ENCODE assay signal across 1 cellular context in genomic region chr16:29805232-29806095, GRCh38.
TF ChIP-seq lines count a peak whose summit lies in the region.

No MANE protein-coding gene starts in this region.

TF ChIP-seq in HepG2, 621 proteins besides CTCF, POLR2A, EP300 and RAD21 (continued from another document):
- 0 out of 2 replicates have a peak, but pooled peaks have one; percentile 64 for TF ChIP-seq ZNF260 (CRISPR knock-in tag; IDR thresholded peaks at IDR 0.05; ENCODE audit: borderline replicate concordance, low read depth)
- no peak for TF ChIP-seq SUZ12 (IDR thresholded peaks at IDR 0.05; ENCODE audit: low read depth, low read length)
- TF ChIP-seq ZNF615 (CRISPR knock-in tag; IDR thresholded peaks at IDR 0.05; ENCODE audit: borderline replicate concordance): peak; percentile 66; the same call in 1 of the 2 replicates
- TF ChIP-seq MXD1 (CRISPR knock-in tag; IDR thresholded peaks at IDR 0.05): peak; percentile 88
- TF ChIP-seq TAF1 (CRISPR knock-in tag; IDR thresholded peaks at IDR 0.05): peak; percentile 95
- TF ChIP-seq DNMT3B (CRISPR knock-in tag; conservative IDR thresholded peaks at IDR 0.05): no peak; the same call in 1 of the 2 replicates
- TF ChIP-seq NR2F6 (IDR thresholded peaks at IDR 0.05): no peak
- TF ChIP-seq NR2F6 (CRISPR knock-in tag; IDR thresholded peaks at IDR 0.05): peak; percentile 80
- peak; percentile 94 for TF ChIP-seq ASH2L (IDR thresholded peaks at IDR 0.05; ENCODE audit: insufficient read length, low read depth, low read length)
- TF ChIP-seq THAP7 (CRISPR knock-in tag; IDR thresholded peaks at IDR 0.05): peak; percentile 86
- peak; percentile 97 for TF ChIP-seq SMAD3 (CRISPR knock-in tag; IDR thresholded peaks at IDR 0.05)
- peak; percentile 70; the same call in 1 of the 2 replicates for TF ChIP-seq MLXIP (CRISPR knock-in tag; IDR thresholded peaks at IDR 0.05; ENCODE audit: borderline replicate concordance)
- no peak for TF ChIP-seq PCBP2 (optimal IDR thresholded peaks at IDR 0.05; ENCODE audit: low read depth, low read length, poor library complexity, severe bottlenecking)
- TF ChIP-seq NR0B2 (CRISPR knock-in tag; IDR thresholded peaks at IDR 0.05): 0 out of 2 replicates have a peak, but pooled peaks have one; percentile 42
- peak; percentile 95 for TF ChIP-seq ZSCAN31 (CRISPR knock-in tag; IDR thresholded peaks at IDR 0.05; ENCODE audit: low read depth)
- no peak for TF ChIP-seq ZNF530 (CRISPR knock-in tag; IDR thresholded peaks at IDR 0.05; ENCODE audit: low read depth)
- TF ChIP-seq ZNF713 (CRISPR knock-in tag; IDR thresholded peaks at IDR 0.05): no peak
- TF ChIP-seq SIX1 (CRISPR knock-in tag; IDR thresholded peaks at IDR 0.05; ENCODE audit: borderline replicate concordance): peak; percentile 65; the same call in 1 of the 2 replicates
- peak; percentile 88 for TF ChIP-seq RXRB (CRISPR knock-in tag; IDR thresholded peaks at IDR 0.05; ENCODE audit: borderline replicate concordance)
- TF ChIP-seq TFDP2 (CRISPR knock-in tag; IDR thresholded peaks at IDR 0.05): peak; percentile 97
- TF ChIP-seq XRCC5 (optimal IDR thresholded peaks at IDR 0.05; ENCODE audit: low read length): peak; percentile 63
- peak; percentile 93 for TF ChIP-seq HNRNPLL (IDR thresholded peaks at IDR 0.05; ENCODE audit: low read depth, low read length, poor library complexity, severe bottlenecking)
- no peak for TF ChIP-seq ZNF264 (CRISPR knock-in tag; IDR thresholded peaks at IDR 0.05)
- 0 out of 2 replicates have a peak, but pooled peaks have one; percentile 31 for TF ChIP-seq STAG1 (CRISPR knock-in tag; IDR thresholded peaks at IDR 0.05)
- peak; percentile 57; the same call in 1 of the 2 replicates for TF ChIP-seq MLX (CRISPR knock-in tag; IDR thresholded peaks at IDR 0.05)
- TF ChIP-seq CBX2 (IDR thresholded peaks at IDR 0.05; ENCODE audit: low read depth, low read length): no peak
- TF ChIP-seq CBX2 (CRISPR knock-in tag; IDR thresholded peaks at IDR 0.05; ENCODE audit: low read depth): no peak
- no peak for TF ChIP-seq MBD4 (IDR thresholded peaks at IDR 0.05; ENCODE audit: borderline replicate concordance, low read length)
- TF ChIP-seq EHMT2 (IDR thresholded peaks at IDR 0.05; ENCODE audit: borderline replicate concordance, low read depth, low read length): no peak
- peak; percentile 89 for TF ChIP-seq ZNF263 (CRISPR knock-in tag; IDR thresholded peaks at IDR 0.05)
- no peak for TF ChIP-seq NFKBIZ (CRISPR knock-in tag; IDR thresholded peaks at IDR 0.05)
- TF ChIP-seq ZNF646 (CRISPR knock-in tag; IDR thresholded peaks at IDR 0.05): no peak
- peak; percentile 95; the same call in 1 of the 2 replicates for TF ChIP-seq ZIK1 (CRISPR knock-in tag; IDR thresholded peaks at IDR 0.05; ENCODE audit: borderline replicate concordance, low read depth)
- TF ChIP-seq PBX3 (CRISPR knock-in tag; IDR thresholded peaks at IDR 0.05; ENCODE audit: borderline replicate concordance): no peak; the same call in 1 of the 2 replicates
- TF ChIP-seq ZNF770 (CRISPR knock-in tag; IDR thresholded peaks at IDR 0.05): peak; percentile 64
- TF ChIP-seq BCL3 (CRISPR knock-in tag; IDR thresholded peaks at IDR 0.05): peak; percentile 95
- peak; percentile 93 for TF ChIP-seq ZNF44 (CRISPR knock-in tag; IDR thresholded peaks at IDR 0.05)
- peak; percentile 83 to 97 for TF ChIP-seq HMGXB4 (CRISPR knock-in tag; IDR thresholded peaks at IDR 0.05; ENCODE audit: borderline replicate concordance in 1 of 2, low read depth in 1 of 2)
